Comparison of ENCODE assay signal across 19 cellular contexts in the genomic region with DNA sequence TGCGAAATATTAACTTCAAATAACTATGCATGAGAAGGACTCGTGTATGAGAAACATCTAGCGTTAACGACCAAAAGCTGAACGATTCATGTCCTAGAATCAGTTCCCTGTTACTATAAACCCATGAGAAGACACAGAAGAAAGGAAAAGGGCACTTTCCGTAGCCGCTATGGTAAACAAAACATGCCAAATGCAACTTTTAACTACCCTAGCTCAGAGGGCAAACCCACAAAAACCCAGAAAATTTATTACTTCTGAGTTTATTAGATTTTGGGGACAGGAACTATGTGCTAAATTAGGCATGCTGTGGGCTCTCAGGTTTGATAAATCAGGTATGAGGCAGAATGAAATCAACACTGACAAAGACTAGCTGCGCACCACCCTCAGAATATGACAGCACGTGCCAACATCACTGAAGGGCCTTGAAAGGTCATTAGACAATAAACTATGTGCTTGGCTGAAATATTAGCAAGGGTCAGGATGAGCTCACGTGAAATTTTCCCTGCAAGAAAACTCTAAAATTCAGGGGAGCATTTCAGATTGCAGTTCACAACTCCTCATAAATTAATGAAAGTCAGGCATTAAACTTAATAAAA.
"Had no signal": no experiment of that assay in that cellular context is flagged by ENCODE, and none has a peak within 500 bp of the region (broad histone marks: within the 10 kb centered on the region; RNA-seq: fewer than 3 reads in every experiment).

No MANE protein-coding gene starts in this region.

- H3K27ac Mint-ChIP-seq: memory B cell; natural killer cell treated with Interleukin-12 subunit alpha and Interleukin-12 subunit beta and Interleukin-15 and Interleukin-18, amount 100 ng/mL, for 72 hours had no signal

- ATAC-seq: heart right ventricle; left lobe of liver; lower lobe of right lung; natural killer cell treated with Interleukin-12 subunit alpha and Interleukin-12 subunit beta and Interleukin-15 and Interleukin-18, amount 100 ng/mL, for 72 hours had no signal

- H3K4me1 ChIP-seq: lower lobe of right lung had no signal

- H3K9me3 Mint-ChIP-seq: natural killer cell treated with Interleukin-12 subunit alpha and Interleukin-12 subunit beta and Interleukin-15 and Interleukin-18, amount 100 ng/mL, for 72 hours had no signal

- H3K36me3 Mint-ChIP-seq: memory B cell; natural killer cell treated with Interleukin-12 subunit alpha and Interleukin-12 subunit beta and Interleukin-15 and Interleukin-18, amount 100 ng/mL, for 72 hours had no signal

- H3K4me3 Mint-ChIP-seq: memory B cell; natural killer cell treated with Interleukin-12 subunit alpha and Interleukin-12 subunit beta and Interleukin-15 and Interleukin-18, amount 100 ng/mL, for 72 hours had no signal

- DNase-seq: cortex of kidney; dorsolateral prefrontal cortex; effector CD8-positive, alpha-beta T cell; heart right ventricle; hypothalamus; islet precursor cell; lower lobe of right lung; midbrain; posterior cingulate gyrus; small intestine; stimulated activated CD4-positive, alpha-beta T cell treated with anti-CD3 and anti-CD28 coated beads, Interleukin-12 subunit alpha, Interleukin-12 subunit beta, amount 100 ng/mL, for 4 hours; stimulated activated naive CD4-positive, alpha-beta T cell; stomach; substantia nigra; trophoblast cell had no signal

- H3K27me3 ChIP-seq: heart right ventricle, stomach, vagina had no signal

- H3K36me3 ChIP-seq: heart right ventricle, lower lobe of right lung, stomach, vagina had no signal

- H3K9me3 ChIP-seq: lower lobe of right lung, vagina had no signal

- H3K27ac ChIP-seq: dorsolateral prefrontal cortex, heart right ventricle, lower lobe of right lung, stomach, vagina had no signal

- H3K4me3 ChIP-seq: dorsolateral prefrontal cortex, heart right ventricle, lower lobe of right lung, stomach, vagina had no signal

- H3K4me1 Mint-ChIP-seq: memory B cell had no signal
